22 cellular contexts compared by ENCODE assay signal in the genomic region with DNA sequence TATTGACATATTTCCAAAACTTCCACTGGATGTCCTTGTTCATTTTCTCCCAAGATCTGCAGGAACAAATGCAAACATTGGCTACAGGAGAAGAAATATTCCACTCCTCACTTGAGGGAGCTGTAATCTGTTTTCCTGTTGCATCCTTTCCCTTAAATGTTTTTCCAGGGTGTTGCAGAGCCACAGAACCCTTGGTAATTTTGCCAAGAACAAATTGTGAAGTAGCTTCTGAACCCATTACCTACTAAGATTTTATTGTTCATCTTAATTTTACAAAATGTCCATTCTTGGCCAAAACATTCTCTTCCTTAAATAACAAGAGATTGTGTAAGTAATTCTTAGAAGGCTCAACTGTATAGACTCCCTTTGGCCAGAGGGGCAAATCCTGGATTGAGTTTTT.
A peak's percentile ranks its signal among the peaks of the same experiment; 100 is the strongest.
DNase-seq lines count a peak whose midpoint lies in the region; ATAC-seq and FAIRE-seq lines count a peak whose summit lies in the region.
"Had no signal": no experiment of that assay in that cellular context is flagged by ENCODE, and none has a peak within 500 bp of the region (broad histone marks: within the 10 kb centered on the region; RNA-seq: fewer than 3 reads in every experiment).

No MANE protein-coding gene starts in this region.

- H3K4me1 ChIP-seq in small intestine (ENCODE audit: control insufficient read depth in 2 of 2, insufficient read depth in 1 of 2, low read depth in 1 of 2, low read length in 1 of 2): peaks cover 3 to 9% of the 10 kb centered on the region in 2 donors
- H3K4me1 ChIP-seq: upper lobe of left lung had no signal

- no peaks in the 10 kb centered on the region for H3K27me3 ChIP-seq in small intestine (ENCODE audit: control insufficient read depth in 2 of 2, insufficient read depth in 2 of 2, low read length in 2 of 2)
- H3K27me3 ChIP-seq: ovary, stomach, upper lobe of left lung had no signal

- no peaks in the 10 kb centered on the region for H3K36me3 ChIP-seq in small intestine (ENCODE audit: control insufficient read depth in 2 of 2, insufficient read depth in 2 of 2, low read length in 2 of 2)
- H3K36me3 ChIP-seq: ovary, stomach, upper lobe of left lung had no signal

- H3K4me3 ChIP-seq in small intestine (ENCODE audit: low read depth in 1 of 2, low read length in 2 of 2): no peak overlapping the region
- H3K4me3 ChIP-seq: ovary, stomach, upper lobe of left lung had no signal

- ATAC-seq in GM19328 (IDR thresholded peaks at IDR 0.05; ENCODE audit: unreplicated experiment) (no peak), GM19455 (IDR thresholded peaks at IDR 0.05; ENCODE audit: unreplicated experiment) (no peak)
- ATAC-seq: naive thymus-derived CD4-positive, alpha-beta T cell had no signal

- peak; percentile 51 for DNase-seq in DMS53 (lab: John Stamatoyannopoulos, UW)
- no peak for DNase-seq in DMS53 treated with DMSO at 0.1 percent for 48 hours (lab: John Stamatoyannopoulos, UW; ENCODE audit: unreplicated experiment)
- peak; percentile 51 for DNase-seq in amniotic epithelial cell (ENCODE audit: low read depth)
- DNase-seq in medulla oblongata (ENCODE audit: extremely low spot score): peak; percentile 27
- DNase-seq in small intestine: no peak
- no peak for DNase-seq in posterior vena cava (ENCODE audit: low spot score)
- DNase-seq: activated CD4-positive, alpha-beta T cell treated with anti-CD3 and anti-CD28 coated beads, Interleukin-2, amount 50 U/mL, for 48 hours; activated naive CD8-positive, alpha-beta T cell treated with anti-CD3 and anti-CD28 coated beads for 36 hours; CD4-positive, alpha-beta T cell; foreskin melanocyte; naive thymus-derived CD4-positive, alpha-beta T cell; NCI-H1105; NCI-H446 treated with DMSO at 0.1 percent for 48 hours; ovary; right cardiac atrium; stomach; upper lobe of left lung had no signal

- no peak for FAIRE-seq in small intestine (lab: Jason Lieb, UNC)
- FAIRE-seq: keratinocyte had no signal

- intact Hi-C loops in posterior vena cava (cut with DNase I): no loop called here

- peak overlapping the region; percentile 3 to 72 for H3K27ac ChIP-seq in small intestine (ENCODE audit: low read depth in 1 of 2, low read length in 1 of 2)
- H3K27ac ChIP-seq: 22Rv1, epithelial cell of prostate, ovary, upper lobe of left lung had no signal

- H3K9me3 ChIP-seq in small intestine (ENCODE audit: control insufficient read depth, low read depth): no peaks in the 10 kb centered on the region
- H3K9me3 ChIP-seq: ovary, stomach, upper lobe of left lung had no signal

Comparison
In these comparisons a context has a peak if more than half of its experiments do, and no peak if none do; other contexts are left out.
1. DNase-seq: peak in DMS53 (single experiment), amniotic epithelial cell (single experiment) and medulla oblongata (single experiment); none in DMS53 treated with DMSO at 0.1 percent for 48 hours (single experiment), small intestine (single experiment) and posterior vena cava (single experiment).